8 cellular contexts compared by ENCODE assay signal in the genomic region with DNA sequence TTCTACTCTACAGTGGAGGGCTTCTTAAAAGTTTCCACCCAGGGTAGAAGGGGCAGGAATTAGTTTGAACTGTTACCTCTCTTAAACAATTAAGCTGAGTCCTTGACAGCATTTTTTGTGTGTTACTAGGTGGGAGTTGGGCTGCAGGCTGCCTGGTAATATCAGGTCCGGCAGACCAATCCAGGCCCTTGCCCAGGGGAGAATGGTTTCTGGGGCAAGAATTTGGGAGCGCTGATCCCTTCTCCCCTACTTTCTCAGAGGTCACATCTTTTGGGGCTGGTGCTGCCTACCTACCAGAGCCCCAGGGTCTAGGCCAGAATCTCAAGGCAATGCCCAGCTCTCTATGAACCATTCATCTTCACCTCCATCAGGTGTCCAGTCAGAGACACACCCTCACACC. TPM values are rescaled to one million over a fixed set of nuclear protein-coding genes. Genes with fewer than 3 reads are reported as not detected.
DNase-seq lines count a peak whose midpoint lies in the region; ATAC-seq and TF ChIP-seq lines count a peak whose summit lies in the region.

No MANE protein-coding gene starts in this region.

- ATAC-seq in WTC11 (no peak), gastroesophageal sphincter (no peak), GM21717 (IDR thresholded peaks at IDR 0.05; ENCODE audit: unreplicated experiment) (no peak), left colon (no peak)

- no peaks in the 10 kb centered on the region for H3K9me3 Mint-ChIP-seq in WTC11

- peak overlapping the region in 3 of 4 donors; percentile 88 to 93 (median 89) for H3K27ac ChIP-seq in gastroesophageal sphincter

- no peak for TF ChIP-seq POLR2A in gastroesophageal sphincter (IDR thresholded peaks at IDR 0.05)

- H3K4me1 ChIP-seq in HAP-1 (peaks cover 40% of the 10 kb centered on the region), gastroesophageal sphincter (peaks cover 0 to 46% (median 16%) of the 10 kb centered on the region in 3 donors), skeletal muscle satellite cell (ENCODE audit: control insufficient read depth, insufficient read depth, low read length) (peaks cover 30% of the 10 kb centered on the region)

- DNase-seq in HAP-1 (ENCODE audit: low spot score in 2 of 2), result no peak
- no peak for DNase-seq in WTC11 (ENCODE audit: low spot score)
- DNase-seq in left colon, result no peak
- DNase-seq in OCI-M2 (lab: John Stamatoyannopoulos, UW; ENCODE audit: unreplicated experiment), result no peak
- DNase-seq in NCI-H1417 (lab: John Stamatoyannopoulos, UW), result no peak

- peak overlapping the region; percentile 90 for H3K27ac Mint-ChIP-seq in WTC11

- H3K4me3 ChIP-seq in HAP-1, result peak overlapping the region; percentile 99
- peak overlapping the region in 1 of 2 donors; percentile 96 for H3K4me3 ChIP-seq in gastroesophageal sphincter
- H3K4me3 ChIP-seq in skeletal muscle satellite cell (ENCODE audit: low read length), result peak overlapping the region; percentile 83

- H3K9me3 ChIP-seq in HAP-1, result no peaks in the 10 kb centered on the region
- no peaks in the 10 kb centered on the region for H3K9me3 ChIP-seq in gastroesophageal sphincter
- no peaks in the 10 kb centered on the region for H3K9me3 ChIP-seq in skeletal muscle satellite cell (replicated peaks; ENCODE audit: low read length)

- peaks cover 26% of the 10 kb centered on the region for H3K36me3 Mint-ChIP-seq in WTC11

- TF ChIP-seq CTCF in WTC11 (IDR thresholded peaks at IDR 0.05) (no peak), gastroesophageal sphincter (IDR thresholded peaks at IDR 0.05) (no peak)

- 67% methylated on average over 1 of the region's 2 CpGs; no CpG with 5 or more reads in 1 of the 2 donors for WGBS in gastroesophageal sphincter (ENCODE audit: low coverage in 1 of 2), 2 donors

- no peaks in the 10 kb centered on the region for H3K27me3 ChIP-seq in HAP-1 (ENCODE audit: low read depth)
- no peaks in the 10 kb centered on the region for H3K27me3 ChIP-seq in gastroesophageal sphincter
- no peaks in the 10 kb centered on the region for H3K27me3 ChIP-seq in skeletal muscle satellite cell (ENCODE audit: control insufficient read depth, insufficient read depth, low read length)

- intact Hi-C loops in left colon (cut with DNase I, micrococcal nuclease), result no loop called here

- H3K36me3 ChIP-seq in HAP-1 (replicated peaks) (peaks cover 45% of the 10 kb centered on the region), gastroesophageal sphincter (peaks cover 0 to 20% of the 10 kb centered on the region in 2 donors), skeletal muscle satellite cell (ENCODE audit: insufficient read depth, low read length) (peaks cover 24% of the 10 kb centered on the region)

- H3K9ac ChIP-seq in skeletal muscle satellite cell (ENCODE audit: low read depth, low read length), result peak overlapping the region; percentile 98

- CTCF ChIA-PET in WTC11 (lab: Charles Lee), result no interaction called here

- peaks cover 22% of the 10 kb centered on the region for H3K4me1 Mint-ChIP-seq in WTC11

- in situ Hi-C loops in HAP-1 (cut with MboI; ENCODE audit: low sequenced_read_pairs), result no loop called here

- no peaks in the 10 kb centered on the region for H3K27me3 Mint-ChIP-seq in WTC11 (ENCODE audit: low read depth)

- peak overlapping the region; percentile 91 for H3K4me2 ChIP-seq in skeletal muscle satellite cell (ENCODE audit: low read length)

- POLR2A ChIA-PET in WTC11 (lab: Charles Lee), result no interaction called here

- no peak for TF ChIP-seq EP300 in gastroesophageal sphincter (IDR thresholded peaks at IDR 0.05)

- H3K4me3 Mint-ChIP-seq in WTC11, result peak overlapping the region; percentile 89

TF ChIP-seq in WTC11, 78 proteins besides CTCF, POLR2A, EP300 and RAD21:
- TF ChIP-seq ZNF232 (CRISPR knock-in tag; IDR thresholded peaks at IDR 0.05) (no peak), ZNF138 (CRISPR knock-in tag; conservative IDR thresholded peaks at IDR 0.05) (no peak), TP53 (CRISPR knock-in tag; IDR thresholded peaks at IDR 0.05) (no peak), NR2C2 (CRISPR knock-in tag; IDR thresholded peaks at IDR 0.05) (no peak), ZNF425 (CRISPR knock-in tag; conservative IDR thresholded peaks at IDR 0.05) (no peak)
- TF ChIP-seq, protein P1, sequence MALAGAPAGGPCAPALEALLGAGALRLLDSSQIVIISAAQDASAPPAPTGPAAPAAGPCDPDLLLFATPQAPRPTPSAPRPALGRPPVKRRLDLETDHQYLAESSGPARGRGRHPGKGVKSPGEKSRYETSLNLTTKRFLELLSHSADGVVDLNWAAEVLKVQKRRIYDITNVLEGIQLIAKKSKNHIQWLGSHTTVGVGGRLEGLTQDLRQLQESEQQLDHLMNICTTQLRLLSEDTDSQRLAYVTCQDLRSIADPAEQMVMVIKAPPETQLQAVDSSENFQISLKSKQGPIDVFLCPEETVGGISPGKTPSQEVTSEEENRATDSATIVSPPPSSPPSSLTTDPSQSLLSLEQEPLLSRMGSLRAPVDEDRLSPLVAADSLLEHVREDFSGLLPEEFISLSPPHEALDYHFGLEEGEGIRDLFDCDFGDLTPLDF (CRISPR knock-in tag; IDR thresholded peaks at IDR 0.05), result no peak

RNA-seq across cellular contexts. Expression of gene PPRC1, which starts 1.6 kb away (rescaled TPM):
- 68.0 to 79.4 TPM (median 69.7 TPM) in 3 replicates for total RNA-seq in WTC11 (2021)
- total RNA-seq in gastroesophageal sphincter, result 10 to 100 TPM; 13.4 to 31.4 (median 17.8) TPM
- total RNA-seq in skeletal muscle satellite cell (2012; rRNA removed), result 19.2 and 20.0 TPM in 2 replicates
- 10 to 100 TPM; 14.4 to 22.1 TPM for total RNA-seq in left colon

RNA-seq across cellular contexts. Expression of gene LDB1, which starts 14.2 kb away (rescaled TPM):
- total RNA-seq in WTC11 (2021), result 89.1 to 100 TPM (median 94.2 TPM) in 3 replicates
- 10 to 100 TPM; 43.7 to 92.0 (median 60.4) TPM for total RNA-seq in gastroesophageal sphincter
- 17.5 and 30.4 TPM in 2 replicates for total RNA-seq in skeletal muscle satellite cell (2012; rRNA removed)
- 10 to 100 TPM; 29.5 to 34.6 TPM for total RNA-seq in left colon

RNA-seq across cellular contexts. Expression of gene NOLC1, which starts 17.8 kb away (rescaled TPM):
- total RNA-seq in WTC11 (2021), result 125 to 165 TPM (median 129 TPM) in 3 replicates
- 10 to 100 TPM; 52.9 to 66.5 (median 57.2) TPM for total RNA-seq in gastroesophageal sphincter
- 59.0 and 74.8 TPM in 2 replicates for total RNA-seq in skeletal muscle satellite cell (2012; rRNA removed)
- 10 to 100 TPM; 30.2 to 41.5 TPM for total RNA-seq in left colon
